15 cellular contexts compared by ENCODE assay signal in genomic region chr4:64598068-64598467, GRCh38.
DNase-seq lines count a peak whose midpoint lies in the region; ATAC-seq and TF ChIP-seq lines count a peak whose summit lies in the region.
"Had no signal": no experiment of that assay in that cellular context is flagged by ENCODE, and none has a peak within 500 bp of the region (broad histone marks: within the 10 kb centered on the region; RNA-seq: fewer than 3 reads in every experiment).

No MANE protein-coding gene starts in this region.

- no peaks in the 10 kb centered on the region for H3F3A ChIP-seq in PC-3 (ENCODE audit: low read length, unreplicated experiment)

- H3K27me3 ChIP-seq in PC-3 (ENCODE audit: low read length), result no peaks in the 10 kb centered on the region
- H3K27me3 ChIP-seq: BE2C had no signal

- POLR2A ChIA-PET in PC-3 (lab: Charles Lee; ENCODE audit: unreplicated experiment), result no interaction called here

- DNase-seq in HCEC 1CT, result peak; percentile 11
- DNase-seq in PC-3, result peak; percentile 6
- DNase-seq in fibroblast of mammary gland (ENCODE audit: low read depth), result peak; percentile 12
- peak; percentile 58 for DNase-seq in kidney tubule cell (ENCODE audit: low spot score)
- DNase-seq in OCI-M1 (lab: John Stamatoyannopoulos, UW), result no peak
- DNase-seq in nucleus accumbens (lab: John Stamatoyannopoulos, UW), result no peak
- no peak for DNase-seq in KG1 (lab: John Stamatoyannopoulos, UW)
- DNase-seq: BE2C; CD4-positive, alpha-beta memory T cell; DMS153; DMS79 treated with DMSO at 0.1 percent for 48 hours; EL; GOT3; H9 had no signal

- no peaks in the 10 kb centered on the region for H4K20me1 ChIP-seq in PC-3 (ENCODE audit: low read length)

- no peaks in the 10 kb centered on the region for H3K4me1 ChIP-seq in PC-3 (ENCODE audit: insufficient read depth, low read length)
- H3K4me1 ChIP-seq: BE2C had no signal

- intact Hi-C loops in PC-3 (cut with micrococcal nuclease), result no loop called here

- no peak overlapping the region for H3K27ac ChIP-seq in PC-3 (ENCODE audit: low read length)
- H3K27ac ChIP-seq: C4-2B had no signal

- CTCF ChIA-PET in PC-3 (lab: Charles Lee), result interaction anchor here (0.7 kb wide), 1 partner anchor 85 kb away, joined by 6 read pairs; no protein-coding TSS in a partner anchor

- no peak overlapping the region for H3K4me3 ChIP-seq in PC-3 (ENCODE audit: low read length)
- no peak overlapping the region for H3K4me3 ChIP-seq in fibroblast of mammary gland (ENCODE audit: control insufficient read depth, low read depth, low read length)

- H3K9ac ChIP-seq in PC-3 (ENCODE audit: low read length), result no peak overlapping the region

- H3K79me2 ChIP-seq in PC-3 (ENCODE audit: low read length), result no peaks in the 10 kb centered on the region

- BruUV-seq in PC-3 (replicated peaks; lab: Mats Ljungman, UMichigan), result no TSS peak

- no peaks in the 10 kb centered on the region for H3K9me3 ChIP-seq in PC-3 (ENCODE audit: low read length)
- H3K9me3 ChIP-seq: BE2C had no signal

- H3K36me3 ChIP-seq in PC-3 (ENCODE audit: low read depth, low read length), result no peaks in the 10 kb centered on the region
- H3K36me3 ChIP-seq: BE2C had no signal

- H3K9me2 ChIP-seq in PC-3 (replicated peaks; ENCODE audit: low read length), result no peaks in the 10 kb centered on the region

- no peak overlapping the region for H3K4me2 ChIP-seq in PC-3 (ENCODE audit: low read length)

- no peak for TF ChIP-seq CTCF in PC-3 (conservative IDR thresholded peaks at IDR 0.05; ENCODE audit: low read depth, low read length)
- no peak for TF ChIP-seq CTCF in fibroblast of mammary gland (conservative IDR thresholded peaks at IDR 0.05; ENCODE audit: control insufficient read depth, insufficient read depth, low read depth, low read length)

- H2AFZ ChIP-seq in PC-3 (ENCODE audit: low read length), result no peak overlapping the region

- peak; percentile 82 for ATAC-seq in PC-3

Comparison
In these comparisons a context has a peak if more than half of its experiments do, and no peak if none do; other contexts are left out.
1. DNase-seq: peak in HCEC 1CT (single experiment), PC-3 (single experiment), fibroblast of mammary gland (single experiment) and kidney tubule cell (single experiment); none in OCI-M1 (single experiment), nucleus accumbens (0 of 56) and KG1 (single experiment).